In the genomic region with DNA sequence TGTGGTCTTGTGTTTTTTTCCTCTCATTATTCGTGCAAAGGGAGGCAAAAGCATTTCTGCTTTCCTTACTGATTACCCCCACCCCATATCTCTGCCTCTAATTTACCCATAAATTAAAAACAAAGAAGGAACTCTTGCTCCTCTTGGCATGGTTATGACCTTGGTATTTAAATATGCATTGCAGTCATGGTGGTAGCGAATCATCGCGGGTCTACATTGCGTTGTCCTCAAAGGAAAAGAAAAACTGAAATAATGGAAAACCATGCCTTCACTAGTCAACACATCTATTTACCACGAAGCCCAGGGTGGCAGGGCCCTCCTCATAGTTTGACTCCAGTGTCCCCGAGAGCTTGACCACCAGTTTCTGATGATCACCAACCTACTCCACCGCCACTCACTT, we compare ENCODE assay signal across 30 cellular contexts.
DNase-seq lines count a peak whose midpoint lies in the region; ATAC-seq, FAIRE-seq and TF ChIP-seq lines count a peak whose summit lies in the region.
"Had no signal": no experiment of that assay in that cellular context is flagged by ENCODE, and none has a peak within 500 bp of the region (broad histone marks: within the 10 kb centered on the region; RNA-seq: fewer than 3 reads in every experiment).

No MANE protein-coding gene starts in this region.

- no peak for TF ChIP-seq CTCF in HepG2 (CRISPR knock-in tag; IDR thresholded peaks at IDR 0.05)
- TF ChIP-seq CTCF in right lobe of liver (IDR thresholded peaks at IDR 0.05) = no peak
- TF ChIP-seq CTCF in endothelial cell (IDR thresholded peaks at IDR 0.05; ENCODE audit: unreplicated experiment) = no peak
- TF ChIP-seq CTCF in upper lobe of right lung (IDR thresholded peaks at IDR 0.05) = no peak

- CTCF ChIA-PET in HepG2 (lab: Yijun Ruan, JAX; ENCODE audit: low intra/inter-chr PET ratio, low total read pairs) = no interaction called here

- H3K9ac ChIP-seq in HepG2 (ENCODE audit: insufficient read depth, low read depth, low read length) = peak overlapping the region; percentile 67

- no peak overlapping the region for H2AFZ ChIP-seq in HepG2 (ENCODE audit: low read length)

- intact Hi-C loops in HepG2 (cut with micrococcal nuclease; ENCODE audit: unreplicated experiment) = loop anchor here (2.0 to 5.0 kb wide), 3 partner anchors 15 to 277 kb away; no protein-coding TSS in a partner anchor
- intact Hi-C loops in right lobe of liver (cut with DNase I) = loop anchor here in 1 of 2 donors (5.0 to 10.0 kb wide), 2 partner anchors 42 to 275 kb away; a partner anchor contains a TSS
- intact Hi-C loops in upper lobe of right lung (cut with DNase I) = no loop called here

- BruUV-seq in HepG2 (replicated peaks; lab: Mats Ljungman, UMichigan) = no TSS peak

- no peak for TF ChIP-seq POLR2A in HepG2 (IDR thresholded peaks at IDR 0.05; ENCODE audit: insufficient read depth in 1 of 2, low read depth in 2 of 2, low read length in 2 of 2)
- no peak for TF ChIP-seq POLR2A in right lobe of liver (IDR thresholded peaks at IDR 0.05)

- ATAC-seq in HepG2 (no peak), right lobe of liver (no peak), upper lobe of right lung (no peak)
- ATAC-seq in naive thymus-derived CD8-positive, alpha-beta T cell = no peak
- ATAC-seq: activated T-cell treated with anti-CD3 and anti-CD28 coated beads, Interleukin-2, amount 50 U/mL, for 4 hours; heart right ventricle; right cardiac atrium; stimulated activated effector memory CD8-positive, alpha-beta T cell treated with anti-CD3 and anti-CD28 coated beads, Interleukin-12 subunit alpha, Interleukin-12 subunit beta, amount 100 ng/mL, for 72 hours had no signal

- no peak overlapping the region for H3K4me3 Mint-ChIP-seq in endothelial cell (ENCODE audit: unreplicated experiment)
- H3K4me3 Mint-ChIP-seq in naive thymus-derived CD8-positive, alpha-beta T cell = no peak overlapping the region
- H3K4me3 Mint-ChIP-seq: activated T-cell treated with anti-CD3 and anti-CD28 coated beads, Interleukin-2, amount 50 U/mL, for 4 hours; stimulated activated effector memory CD8-positive, alpha-beta T cell treated with anti-CD3 and anti-CD28 coated beads, Interleukin-12 subunit alpha, Interleukin-12 subunit beta, amount 100 ng/mL, for 72 hours had no signal

- H3K27me3 ChIP-seq in HepG2 (ENCODE audit: control insufficient read depth in 1 of 2, insufficient read depth in 2 of 2, low read length in 2 of 2) (no peaks in the 10 kb centered on the region), right lobe of liver (no peaks in the 10 kb centered on the region), upper lobe of right lung (no peaks in the 10 kb centered on the region)

- H3K4me1 Mint-ChIP-seq in endothelial cell (ENCODE audit: unreplicated experiment) = peaks cover 20% of the 10 kb centered on the region
- peaks cover 8 to 40% (median 24%) of the 10 kb centered on the region in 4 donors for H3K4me1 Mint-ChIP-seq in naive thymus-derived CD8-positive, alpha-beta T cell

- H3K4me3 ChIP-seq in HepG2 (replicated peaks in 1 of 3; ENCODE audit: insufficient read depth in 1 of 3, low read depth in 2 of 3, low read length in 3 of 3) (no peak overlapping the region), right lobe of liver (no peak overlapping the region), upper lobe of right lung (no peak overlapping the region)
- H3K4me3 ChIP-seq: esophagus muscularis mucosa, heart right ventricle had no signal

- H3K9me3 ChIP-seq in HepG2 (ENCODE audit: low read length) = no peaks in the 10 kb centered on the region
- no peaks in the 10 kb centered on the region for H3K9me3 ChIP-seq in right lobe of liver
- H3K9me3 ChIP-seq in upper lobe of right lung = no peaks in the 10 kb centered on the region
- H3K9me3 ChIP-seq: heart right ventricle had no signal

- FAIRE-seq in HepG2 (lab: Jason Lieb, UNC) = no peak
- FAIRE-seq: colon, GM12892 had no signal

- no peaks in the 10 kb centered on the region for H3K36me3 Mint-ChIP-seq in endothelial cell (ENCODE audit: low read depth, unreplicated experiment)
- H3K36me3 Mint-ChIP-seq in naive thymus-derived CD8-positive, alpha-beta T cell = peaks cover 0 to 4% (median 0%) of the 10 kb centered on the region in 3 donors
- H3K36me3 Mint-ChIP-seq: naive B cell had no signal

- peak overlapping the region; percentile 63 for H3K4me2 ChIP-seq in HepG2 (ENCODE audit: low read depth, low read length)

- no peaks in the 10 kb centered on the region for H4K20me1 ChIP-seq in HepG2 (ENCODE audit: insufficient read depth, low read length)

- H3K27me3 Mint-ChIP-seq in endothelial cell (ENCODE audit: unreplicated experiment) = peaks cover 5% of the 10 kb centered on the region
- H3K27me3 Mint-ChIP-seq in naive thymus-derived CD8-positive, alpha-beta T cell = no peaks in the 10 kb centered on the region

- H3K27ac Mint-ChIP-seq in endothelial cell (ENCODE audit: unreplicated experiment) = peak overlapping the region; percentile 91
- peak overlapping the region in 6 of 10 donors; percentile 9 to 81 (median 35) for H3K27ac Mint-ChIP-seq in naive thymus-derived CD8-positive, alpha-beta T cell
- H3K27ac Mint-ChIP-seq: stimulated activated effector memory CD8-positive, alpha-beta T cell treated with anti-CD3 and anti-CD28 coated beads, Interleukin-12 subunit alpha, Interleukin-12 subunit beta, amount 100 ng/mL, for 72 hours had no signal

- POLR2A ChIA-PET in HepG2 (lab: Yijun Ruan, JAX) = interaction anchor here (0.9 to 6.7 kb wide), 4 partner anchors 13 to 38 kb away, joined by 3 to 135 read pairs (median 10); no protein-coding TSS in a partner anchor
- POLR2A ChIA-PET in naive thymus-derived CD8-positive, alpha-beta T cell (lab: Charles Lee) = interaction anchor here (0.6 to 1.2 kb wide), 4 partner anchors 10 to 96 kb away, joined by 3 to 5 read pairs (median 4); no protein-coding TSS in a partner anchor

- H3K4me1 ChIP-seq in HepG2 (ENCODE audit: insufficient read depth, low read length) = peaks cover 57% of the 10 kb centered on the region
- H3K4me1 ChIP-seq in right lobe of liver = no peaks in the 10 kb centered on the region
- peaks cover 6% of the 10 kb centered on the region for H3K4me1 ChIP-seq in upper lobe of right lung
- H3K4me1 ChIP-seq: esophagus muscularis mucosa, heart right ventricle had no signal

- H3K36me3 ChIP-seq in HepG2 (replicated peaks in 1 of 2; ENCODE audit: control insufficient read depth in 1 of 2, insufficient read depth in 2 of 2, low read length in 2 of 2) = no peaks in the 10 kb centered on the region
- H3K36me3 ChIP-seq in right lobe of liver = no peaks in the 10 kb centered on the region
- H3K36me3 ChIP-seq in upper lobe of right lung = no peaks in the 10 kb centered on the region
- H3K36me3 ChIP-seq: esophagus muscularis mucosa, heart right ventricle, WERI-Rb-1 had no signal

- DNase-seq in HepG2 (ENCODE audit: low spot score) (no peak), right lobe of liver (no peak), endothelial cell (ENCODE audit: low spot score) (no peak), upper lobe of right lung (no peak), COR-L47 (lab: John Stamatoyannopoulos, UW) (no peak), NCI-H1930 (lab: John Stamatoyannopoulos, UW) (no peak), inferior parietal cortex (ENCODE audit: extremely low spot score) (no peak)
- no peak for DNase-seq in naive thymus-derived CD8-positive, alpha-beta T cell
- DNase-seq: 8988T; activated CD4-positive, alpha-beta T cell treated with anti-CD3 and anti-CD28 coated beads for 48 hours; activated naive CD4-positive, alpha-beta T cell; activated T-cell treated with anti-CD3 and anti-CD28 coated beads, Interleukin-2, amount 50 U/mL, for 4 hours; amniotic stem cell; DMS 273 treated with DMSO at 0.1 percent for 48 hours; EL; foreskin melanocyte; heart right ventricle; naive B cell; NCI-H1105; NCI-H187 treated with DMSO at 0.1 percent for 48 hours; NCI-H524 treated with DMSO at 0.1 percent for 48 hours; right cardiac atrium; SHP77; stimulated activated CD4-positive, alpha-beta T cell treated with anti-CD3 and anti-CD28 coated beads, Interleukin-4, amount 100 ng/mL, for 24 hours; T1000; WERI-Rb-1 had no signal

- H3K9me3 Mint-ChIP-seq in endothelial cell (ENCODE audit: unreplicated experiment) = no peaks in the 10 kb centered on the region
- peaks cover 0 to 10% (median 0%) of the 10 kb centered on the region in 9 donors for H3K9me3 Mint-ChIP-seq in naive thymus-derived CD8-positive, alpha-beta T cell
- H3K9me3 Mint-ChIP-seq: stimulated activated effector memory CD8-positive, alpha-beta T cell treated with anti-CD3 and anti-CD28 coated beads, Interleukin-12 subunit alpha, Interleukin-12 subunit beta, amount 100 ng/mL, for 72 hours had no signal

- H3K79me2 ChIP-seq in HepG2 (ENCODE audit: insufficient read depth, low read length) = no peaks in the 10 kb centered on the region

- H3K27ac ChIP-seq in HepG2 (ENCODE audit: extremely low read length, insufficient read depth, low read length) (peak overlapping the region; percentile 89), right lobe of liver (no peak overlapping the region), upper lobe of right lung (peak overlapping the region; percentile 81)
- H3K27ac ChIP-seq: esophagus muscularis mucosa, heart right ventricle, WERI-Rb-1 had no signal

- no peak for TF ChIP-seq RAD21 in HepG2 (CRISPR knock-in tag; IDR thresholded peaks at IDR 0.05)

- in situ Hi-C loops in HepG2 (cut with HindIII; ENCODE audit: extremely low pct_ligation_motif_present, low pct_unique_long_range_greater_than_20kb) = no loop called here

- TF ChIP-seq EP300 in HepG2 (IDR thresholded peaks at IDR 0.05; ENCODE audit: low read depth in 2 of 2, low read length in 2 of 2) (no peak), HepG2 (CRISPR knock-in tag; IDR thresholded peaks at IDR 0.05; ENCODE audit: borderline replicate concordance) (no peak)

- 94% methylated on average over 8 of the region's 8 CpGs for WGBS in HepG2 (ENCODE audit: low lambda C conversion rate)
- WGBS in right lobe of liver (ENCODE audit: insufficient coverage, low coverage, low lambda C conversion rate, missing lambda C conversion rate) = 93% methylated on average over 5 of the region's 8 CpGs

TF ChIP-seq in HepG2, 621 proteins besides CTCF, POLR2A, EP300 and RAD21 (continues in another document):
- TF ChIP-seq EHMT2 (IDR thresholded peaks at IDR 0.05; ENCODE audit: borderline replicate concordance, low read depth, low read length) = 0 out of 2 replicates have a peak, but pooled peaks have one; percentile 19
- TF ChIP-seq, protein P1, sequence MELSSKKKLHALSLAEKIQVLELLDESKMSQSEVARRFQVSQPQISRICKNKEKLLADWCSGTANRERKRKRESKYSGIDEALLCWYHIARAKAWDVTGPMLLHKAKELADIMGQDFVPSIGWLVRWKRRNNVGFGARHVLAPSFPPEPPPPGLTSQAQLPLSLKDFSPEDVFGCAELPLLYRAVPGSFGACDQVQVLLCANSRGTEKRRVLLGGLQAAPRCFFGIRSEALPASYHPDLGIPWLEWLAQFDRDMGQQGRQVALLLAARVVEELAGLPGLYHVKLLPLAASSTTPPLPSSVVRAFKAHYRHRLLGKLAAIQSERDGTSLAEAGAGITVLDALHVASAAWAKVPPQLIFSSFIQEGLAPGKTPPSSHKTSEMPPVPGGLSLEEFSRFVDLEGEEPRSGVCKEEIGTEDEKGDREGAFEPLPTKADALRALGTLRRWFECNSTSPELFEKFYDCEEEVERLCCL (CRISPR knock-in tag; IDR thresholded peaks at IDR 0.05; ENCODE audit: borderline replicate concordance) = no peak

Comparison
In these comparisons a context has a peak if more than half of its experiments do, and no peak if none do; other contexts are left out.
1. H3K27ac ChIP-seq: peak in HepG2 (single experiment) and upper lobe of right lung (single experiment); none in right lobe of liver (0 of 3).